In genomic region chr7:15199482-15199881, GRCh38 we compare ENCODE assay signal across 11 cellular contexts.
DNase-seq lines count a peak whose midpoint lies in the region; ATAC-seq, FAIRE-seq and TF ChIP-seq lines count a peak whose summit lies in the region.
"Had no signal": no experiment of that assay in that cellular context is flagged by ENCODE, and none has a peak within 500 bp of the region (broad histone marks: within the 10 kb centered on the region; RNA-seq: fewer than 3 reads in every experiment).

No MANE protein-coding gene starts in this region.

- H3K4me2 ChIP-seq in SK-N-SH, result no peak overlapping the region

- H3K9me3 Mint-ChIP-seq in naive thymus-derived CD4-positive, alpha-beta T cell, result peaks cover 0 to 17% (median 4%) of the 10 kb centered on the region in 11 donors

- ATAC-seq in GM19324 (IDR thresholded peaks at IDR 0.05; ENCODE audit: low FRiP score, unreplicated experiment), result no peak
- ATAC-seq in naive thymus-derived CD4-positive, alpha-beta T cell, result no peak
- ATAC-seq: natural killer cell treated with Interleukin-12 subunit alpha and Interleukin-12 subunit beta and Interleukin-15 and Interleukin-18, amount 100 ng/mL, for 72 hours had no signal

- H3K4me3 ChIP-seq in AG10803 (ENCODE audit: low read length) (no peak overlapping the region), SK-N-SH (ENCODE audit: low read depth in 2 of 2, low read length in 1 of 2) (no peak overlapping the region)
- H3K4me3 ChIP-seq in naive thymus-derived CD4-positive, alpha-beta T cell (ENCODE audit: low read length), result no peak overlapping the region

- H3K36me3 Mint-ChIP-seq in naive thymus-derived CD4-positive, alpha-beta T cell, result no peaks in the 10 kb centered on the region
- H3K36me3 Mint-ChIP-seq: natural killer cell treated with Interleukin-12 subunit alpha and Interleukin-12 subunit beta and Interleukin-15 and Interleukin-18, amount 100 ng/mL, for 72 hours had no signal

- POLR2A ChIA-PET in SK-N-SH (lab: Yijun Ruan, JAX), result interaction anchor here (1.2 kb wide), 1 partner anchor 28 kb away, joined by 3 read pairs; no protein-coding TSS in a partner anchor
- POLR2A ChIA-PET in naive thymus-derived CD4-positive, alpha-beta T cell (lab: Charles Lee), result no interaction called here

- intact Hi-C loops in naive thymus-derived CD4-positive, alpha-beta T cell (cut with micrococcal nuclease), result no loop called here

- H3K4me3 Mint-ChIP-seq in naive thymus-derived CD4-positive, alpha-beta T cell, result no peak overlapping the region
- H3K4me3 Mint-ChIP-seq: natural killer cell treated with Interleukin-12 subunit alpha and Interleukin-12 subunit beta and Interleukin-15 and Interleukin-18, amount 100 ng/mL, for 72 hours had no signal

- no peak for TF ChIP-seq POLR2A in H54 (IDR thresholded peaks at IDR 0.05; ENCODE audit: low read depth, low read length)

- no peak overlapping the region for H3K27ac Mint-ChIP-seq in naive thymus-derived CD4-positive, alpha-beta T cell
- H3K27ac Mint-ChIP-seq: natural killer cell treated with Interleukin-12 subunit alpha and Interleukin-12 subunit beta and Interleukin-15 and Interleukin-18, amount 100 ng/mL, for 72 hours had no signal

- peak; percentile 2 for DNase-seq in AG10803 (ENCODE audit: low read depth)
- DNase-seq in H54 (ENCODE audit: insufficient read length, low spot score), result no peak
- DNase-seq in SK-N-SH, result peak; percentile 11
- DNase-seq in globus pallidus (ENCODE audit: low spot score), result peak; percentile 5
- DNase-seq in naive thymus-derived CD4-positive, alpha-beta T cell, result no peak
- DNase-seq in activated CD4-positive, alpha-beta T cell treated with anti-CD3 and anti-CD28 coated beads, Interleukin-2, amount 50 U/mL, for 48 hours, result no peak
- DNase-seq in HuH-7 (ENCODE audit: low spot score), result no peak
- DNase-seq: activated CD8-positive, alpha-beta memory T cell treated with anti-CD3 and anti-CD28 coated beads, Interleukin-2, amount 50 U/mL, for 48 hours had no signal

- no peak overlapping the region for H3K9ac ChIP-seq in SK-N-SH

- no peaks in the 10 kb centered on the region for H3K9me3 ChIP-seq in SK-N-SH
- no peaks in the 10 kb centered on the region for H3K9me3 ChIP-seq in naive thymus-derived CD4-positive, alpha-beta T cell (ENCODE audit: control insufficient read depth in 2 of 3, low read length in 3 of 3)

- TF ChIP-seq RAD21 in SK-N-SH (IDR thresholded peaks at IDR 0.05; ENCODE audit: low read length), result peak; percentile 57

- TF ChIP-seq EP300 in SK-N-SH (IDR thresholded peaks at IDR 0.05; ENCODE audit: borderline replicate concordance in 1 of 2, low read depth in 1 of 2, low read length in 1 of 2), result no peak

- H3K9me2 ChIP-seq in SK-N-SH, result no peaks in the 10 kb centered on the region

- FAIRE-seq in H54 (lab: Jason Lieb, UNC), result peak; percentile 36

- no peaks in the 10 kb centered on the region for H4K20me1 ChIP-seq in SK-N-SH (ENCODE audit: insufficient read depth)

- peaks cover 31% of the 10 kb centered on the region for H3F3A ChIP-seq in SK-N-SH (replicated peaks; ENCODE audit: insufficient read depth)

- H3K4me1 ChIP-seq in SK-N-SH (ENCODE audit: control insufficient read depth in 1 of 2, insufficient read depth in 2 of 2, low read depth in 1 of 2, low read length in 1 of 2), result peaks cover 11 to 17% of the 10 kb centered on the region in 2 experiments; a peak in 3 of 4 replicates
- no peaks in the 10 kb centered on the region for H3K4me1 ChIP-seq in naive thymus-derived CD4-positive, alpha-beta T cell (ENCODE audit: control insufficient read depth in 2 of 2, insufficient read depth in 2 of 2, low read length in 2 of 2)

- no peaks in the 10 kb centered on the region for H3K79me2 ChIP-seq in SK-N-SH (ENCODE audit: insufficient read depth)

- no peaks in the 10 kb centered on the region for H3K27me3 Mint-ChIP-seq in naive thymus-derived CD4-positive, alpha-beta T cell
- H3K27me3 Mint-ChIP-seq: natural killer cell treated with Interleukin-12 subunit alpha and Interleukin-12 subunit beta and Interleukin-15 and Interleukin-18, amount 100 ng/mL, for 72 hours had no signal

- WGBS in SK-N-SH (ENCODE audit: low lambda C conversion rate), result 83% methylated on average over 1 of the region's 1 CpG

- peak overlapping the region in 1 of 2 experiments; percentile 96; a peak in 1 of 4 replicates for H3K27ac ChIP-seq in SK-N-SH (ENCODE audit: low read depth in 2 of 2, low read length in 1 of 2)
- H3K27ac ChIP-seq in naive thymus-derived CD4-positive, alpha-beta T cell (ENCODE audit: low read depth, low read length), result no peak overlapping the region
- H3K27ac ChIP-seq: HL-60 had no signal

- TF ChIP-seq CTCF in AG10803 (conservative IDR thresholded peaks at IDR 0.05; ENCODE audit: low read length), result peak; percentile 36
- peak; percentile 79 for TF ChIP-seq CTCF in SK-N-SH (IDR thresholded peaks at IDR 0.05)

- no peaks in the 10 kb centered on the region for H3K4me1 Mint-ChIP-seq in naive thymus-derived CD4-positive, alpha-beta T cell

- H3K27me3 ChIP-seq in SK-N-SH (ENCODE audit: insufficient read depth), result no peaks in the 10 kb centered on the region
- no peaks in the 10 kb centered on the region for H3K27me3 ChIP-seq in naive thymus-derived CD4-positive, alpha-beta T cell (ENCODE audit: control insufficient read depth in 2 of 2, insufficient read depth in 2 of 2, low read length in 2 of 2)

- CTCF ChIA-PET in SK-N-SH (lab: Yijun Ruan, JAX), result interaction anchor here (0.8 to 3.9 kb wide), 20 partner anchors 11 to 1892 kb away, joined by 3 to 31 read pairs (median 4); no protein-coding TSS in a partner anchor
- CTCF ChIA-PET in naive thymus-derived CD4-positive, alpha-beta T cell (lab: Charles Lee), result no interaction called here

- H2AFZ ChIP-seq in SK-N-SH (ENCODE audit: low read depth), result no peak overlapping the region

- no peaks in the 10 kb centered on the region for H3K36me3 ChIP-seq in SK-N-SH (replicated peaks in 1 of 2; ENCODE audit: control insufficient read depth in 1 of 2, insufficient read depth in 2 of 2, low read length in 1 of 2)
- no peaks in the 10 kb centered on the region for H3K36me3 ChIP-seq in naive thymus-derived CD4-positive, alpha-beta T cell (ENCODE audit: control insufficient read depth in 2 of 3, insufficient read depth in 3 of 3, low read length in 3 of 3)

TF ChIP-seq in SK-N-SH, 30 proteins besides CTCF, POLR2A, EP300 and RAD21:
- TF ChIP-seq FOXJ3 (CRISPR knock-in tag; IDR thresholded peaks at IDR 0.05), result no peak
- peak; percentile 21; the same call in 1 of the 2 replicates for TF ChIP-seq SMC3 (IDR thresholded peaks at IDR 0.05; ENCODE audit: low read depth, low read length)

Comparison
In these comparisons a context has a peak if more than half of its experiments do, and no peak if none do; other contexts are left out.
1. DNase-seq: peak in AG10803 (single experiment), SK-N-SH (single experiment) and globus pallidus (single experiment); none in H54 (single experiment), naive thymus-derived CD4-positive, alpha-beta T cell (0 of 9), activated CD4-positive, alpha-beta T cell treated with anti-CD3 and anti-CD28 coated beads, Interleukin-2, amount 50 U/mL, for 48 hours (0 of 2) and HuH-7 (single experiment).